ENCODE assay signal across 9 cellular contexts in the genomic region with DNA sequence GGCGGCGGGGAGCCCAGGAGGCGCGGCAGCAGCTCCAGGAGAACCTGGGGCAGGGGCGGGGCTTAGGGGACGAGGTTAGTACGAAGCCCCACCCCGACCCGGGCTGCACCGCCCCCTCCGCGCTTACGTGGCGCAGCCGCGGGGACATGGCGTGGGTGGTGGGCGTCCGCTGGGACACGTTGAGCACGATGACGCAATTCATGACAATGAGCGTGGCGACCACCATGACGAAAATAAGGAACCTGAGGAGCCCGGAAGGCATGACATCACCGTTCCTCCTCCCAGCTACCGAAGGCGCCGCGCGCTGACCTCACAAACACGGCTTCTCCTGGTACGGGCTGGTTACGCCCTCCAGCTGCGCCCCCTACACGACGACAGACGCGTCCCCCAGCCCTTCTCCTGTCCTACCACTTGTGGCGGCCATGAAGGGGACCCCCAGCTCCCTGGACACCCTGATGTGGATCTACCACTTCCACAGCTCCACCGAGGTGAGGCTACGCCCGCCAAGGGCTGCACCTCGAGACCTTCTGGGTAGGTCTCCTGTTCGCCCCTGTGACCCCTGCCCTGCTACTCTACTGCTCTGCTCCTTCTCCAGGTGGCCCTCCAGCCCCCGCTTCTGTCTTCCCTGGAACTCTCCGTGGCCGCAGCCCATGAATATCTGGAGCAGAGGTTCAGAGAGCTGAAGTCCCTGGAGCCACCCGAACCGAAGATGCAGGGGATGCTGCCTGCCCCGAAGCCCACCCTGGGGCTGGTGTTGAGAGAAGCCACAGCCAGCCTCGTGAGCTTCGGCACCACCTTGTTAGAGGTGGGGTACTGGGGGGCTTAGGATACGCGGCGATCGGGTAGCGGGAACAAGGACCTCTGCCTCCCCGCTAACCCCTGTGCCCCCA. TPM values are rescaled to one million over a fixed set of nuclear protein-coding genes. Genes with fewer than 3 reads are reported as not detected.
A peak's percentile ranks its signal among the peaks of the same experiment; 100 is the strongest.
DNase-seq lines count a peak whose midpoint lies in the region; ATAC-seq and TF ChIP-seq lines count a peak whose summit lies in the region.
"Had no signal": no experiment of that assay in that cellular context is flagged by ENCODE, and none has a peak within 500 bp of the region (broad histone marks: within the 10 kb centered on the region; RNA-seq: fewer than 3 reads in every experiment).

A gene (plus strand): TSS at position 196 of the 890 bp plus-strand sequence. CDS start 227 bp downstream, at position 423.

- intact Hi-C loops in activated T-helper 2 cell treated with anti-CD3 and anti-CD28 coated beads, Interferon-gamma antibody, Interleukin-2, Interleukin-4, amounts not matched to agents 10 μg/mL and 5 μg/mL and 100 μg/mL, durations not matched to agents 14 hours and 24 hours and 36 hours (cut with micrococcal nuclease) = loop anchor here (10.0 kb wide), 1 partner anchor 195 kb away; a partner anchor contains a TSS

- H3K36me3 Mint-ChIP-seq in activated T-helper 2 cell treated with anti-CD3 and anti-CD28 coated beads, Interferon-gamma antibody, Interleukin-2, Interleukin-4, amounts not matched to agents 10 μg/mL and 5 μg/mL and 100 μg/mL, durations not matched to agents 14 hours and 24 hours and 36 hours (ENCODE audit: low read depth) = peaks cover 22% of the 10 kb centered on the region

- TF ChIP-seq CTCF in fibroblast of the aortic adventitia (IDR thresholded peaks at IDR 0.05; ENCODE audit: insufficient read depth, low read length) = no peak

- ATAC-seq in GM18502 (IDR thresholded peaks at IDR 0.05; ENCODE audit: poor library complexity, unreplicated experiment) = peak; percentile 49
- peak; percentile 80 for ATAC-seq in stimulated activated naive CD8-positive, alpha-beta T cell treated with anti-CD3 and anti-CD28 coated beads, Interleukin-15, amount 100 ng/mL, for 72 hours

- peak; percentile 66 for DNase-seq in NCI-H510A (lab: John Stamatoyannopoulos, UW)
- peak; percentile 79 for DNase-seq in activated T-helper 2 cell treated with anti-CD3 and anti-CD28 coated beads, Interferon-gamma antibody, Interleukin-2, Interleukin-4, amounts not matched to agents 10 μg/mL and 5 μg/mL and 100 μg/mL, durations not matched to agents 14 hours and 24 hours and 36 hours (ENCODE audit: low spot score)
- DNase-seq in fibroblast of the aortic adventitia (ENCODE audit: low read depth) = peak; percentile 68
- peak; percentile 46 for DNase-seq in non-pigmented ciliary epithelial cell (ENCODE audit: low read depth)
- peak; percentile 96 for DNase-seq in stimulated activated naive CD8-positive, alpha-beta T cell treated with anti-CD3 and anti-CD28 coated beads, Interleukin-15, amount 100 ng/mL, for 72 hours
- DNase-seq in OCI-M1 (lab: John Stamatoyannopoulos, UW) = no peak
- DNase-seq in A172 (ENCODE audit: low spot score) = no peak

- peak within 1 kb of the TSS; percentile 82 for H3K4me3 Mint-ChIP-seq in activated T-helper 2 cell treated with anti-CD3 and anti-CD28 coated beads, Interferon-gamma antibody, Interleukin-2, Interleukin-4, amounts not matched to agents 10 μg/mL and 5 μg/mL and 100 μg/mL, durations not matched to agents 14 hours and 24 hours and 36 hours (ENCODE audit: low read depth)
- H3K4me3 Mint-ChIP-seq in stimulated activated naive CD8-positive, alpha-beta T cell treated with anti-CD3 and anti-CD28 coated beads, Interleukin-15, amount 100 ng/mL, for 72 hours = peak within 1 kb of the TSS; percentile 91 to 97

- peaks cover 2% of the 10 kb centered on the region for H3K27me3 Mint-ChIP-seq in activated T-helper 2 cell treated with anti-CD3 and anti-CD28 coated beads, Interferon-gamma antibody, Interleukin-2, Interleukin-4, amounts not matched to agents 10 μg/mL and 5 μg/mL and 100 μg/mL, durations not matched to agents 14 hours and 24 hours and 36 hours (ENCODE audit: low read depth)
- H3K27me3 Mint-ChIP-seq in stimulated activated naive CD8-positive, alpha-beta T cell treated with anti-CD3 and anti-CD28 coated beads, Interleukin-15, amount 100 ng/mL, for 72 hours = no peaks in the 10 kb centered on the region

- no peaks in the 10 kb centered on the region for H3K9me3 Mint-ChIP-seq in activated T-helper 2 cell treated with anti-CD3 and anti-CD28 coated beads, Interferon-gamma antibody, Interleukin-2, Interleukin-4, amounts not matched to agents 10 μg/mL and 5 μg/mL and 100 μg/mL, durations not matched to agents 14 hours and 24 hours and 36 hours
- no peaks in the 10 kb centered on the region for H3K9me3 Mint-ChIP-seq in stimulated activated naive CD8-positive, alpha-beta T cell treated with anti-CD3 and anti-CD28 coated beads, Interleukin-15, amount 100 ng/mL, for 72 hours

- H3K4me3 ChIP-seq in fibroblast of the aortic adventitia (ENCODE audit: low read depth, low read length) = peak within 1 kb of the TSS; percentile 63
- H3K4me3 ChIP-seq: SJSA1 had no signal

- peaks cover 25% of the 10 kb centered on the region for H3K4me1 Mint-ChIP-seq in activated T-helper 2 cell treated with anti-CD3 and anti-CD28 coated beads, Interferon-gamma antibody, Interleukin-2, Interleukin-4, amounts not matched to agents 10 μg/mL and 5 μg/mL and 100 μg/mL, durations not matched to agents 14 hours and 24 hours and 36 hours (ENCODE audit: low read depth)
- H3K4me1 Mint-ChIP-seq in stimulated activated naive CD8-positive, alpha-beta T cell treated with anti-CD3 and anti-CD28 coated beads, Interleukin-15, amount 100 ng/mL, for 72 hours = peaks cover 55% of the 10 kb centered on the region

- peak within 1 kb of the TSS; percentile 87 for H3K27ac Mint-ChIP-seq in activated T-helper 2 cell treated with anti-CD3 and anti-CD28 coated beads, Interferon-gamma antibody, Interleukin-2, Interleukin-4, amounts not matched to agents 10 μg/mL and 5 μg/mL and 100 μg/mL, durations not matched to agents 14 hours and 24 hours and 36 hours
- peak within 1 kb of the TSS; percentile 94 to 98 for H3K27ac Mint-ChIP-seq in stimulated activated naive CD8-positive, alpha-beta T cell treated with anti-CD3 and anti-CD28 coated beads, Interleukin-15, amount 100 ng/mL, for 72 hours

RNA-seq across cellular contexts. Expression of the gene that starts here (rescaled TPM):
- total RNA-seq in activated T-helper 2 cell treated with anti-CD3 and anti-CD28 coated beads, Interferon-gamma antibody, Interleukin-2, Interleukin-4, amounts not matched to agents 10 μg/mL and 5 μg/mL and 100 μg/mL, durations not matched to agents 14 hours and 24 hours and 36 hours = 0.76 and 1.3 TPM in 2 replicates
- total RNA-seq in fibroblast of the aortic adventitia (ENCODE audit: low replicate concordance) = 3.8 and 4.5 TPM in 2 replicates
- 0.07 and 0.48 TPM in 2 replicates for total RNA-seq in A172 (2014; rRNA removed; shearing (Covaris generic))

Comparison
In these comparisons a context has a peak if more than half of its experiments do, and no peak if none do; other contexts are left out.
1. DNase-seq: peak in NCI-H510A (single experiment), activated T-helper 2 cell treated with anti-CD3 and anti-CD28 coated beads, Interferon-gamma antibody, Interleukin-2, Interleukin-4, amounts not matched to agents 10 μg/mL and 5 μg/mL and 100 μg/mL, durations not matched to agents 14 hours and 24 hours and 36 hours (single experiment), fibroblast of the aortic adventitia (single experiment), non-pigmented ciliary epithelial cell (single experiment) and stimulated activated naive CD8-positive, alpha-beta T cell treated with anti-CD3 and anti-CD28 coated beads, Interleukin-15, amount 100 ng/mL, for 72 hours (2 of 2); none in OCI-M1 (single experiment) and A172 (single experiment).